Comparison of ENCODE assay signal across 34 cellular contexts in the genomic region with DNA sequence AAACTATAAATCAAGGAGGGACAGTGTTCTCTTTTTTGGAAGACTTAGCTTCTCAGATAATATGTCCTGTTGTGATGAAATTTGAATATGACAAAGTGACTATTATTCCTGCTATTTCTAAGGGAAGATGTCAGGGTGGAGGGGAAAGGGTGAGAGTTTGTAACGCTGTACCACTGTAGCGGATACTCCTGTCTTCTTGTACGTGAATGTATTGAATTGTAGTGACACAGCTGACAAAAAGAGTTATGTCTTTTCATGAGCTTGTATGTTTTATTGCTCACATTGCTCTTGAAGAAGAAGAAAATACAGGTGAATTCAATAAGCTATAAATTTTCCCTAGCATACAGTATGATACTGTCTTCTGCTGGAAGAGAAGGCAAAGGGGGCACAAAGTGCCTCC.
"Had no signal": no experiment of that assay in that cellular context is flagged by ENCODE, and none has a peak within 500 bp of the region (broad histone marks: within the 10 kb centered on the region; RNA-seq: fewer than 3 reads in every experiment).

No MANE protein-coding gene starts in this region.

- H3K4me3 ChIP-seq: MG63 had no signal

- H3K36me3 ChIP-seq: MG63 had no signal

- H3K9ac ChIP-seq: KMS-11 had no signal

- H3K9me3 ChIP-seq: MG63 had no signal

- DNase-seq: Karpas-422, Kasumi-1, MG63, MM.1S, NCI-H1048, NCI-H1092, NCI-H1092 treated with DMSO at 0.1 percent for 48 hours, NCI-H1105, NCI-H1105 treated with DMSO at 0.1 percent for 48 hours, NCI-H1417, NCI-H1417 treated with DMSO at 0.1 percent for 48 hours, NCI-H1436, NCI-H1436 treated with DMSO at 0.1 percent for 48 hours, NCI-H146, NCI-H1694, NCI-H1694 treated with DMSO at 0.1 percent for 48 hours, NCI-H187, NCI-H187 treated with DMSO at 0.1 percent for 48 hours, NCI-H1930, NCI-H2029, NCI-H2029 treated with DMSO at 0.1 percent for 48 hours, NCI-H2081, NCI-H2081 treated with DMSO at 0.1 percent for 48 hours, NCI-H2107, NCI-H2171, NCI-H2171 treated with DMSO at 0.1 percent for 48 hours, NCI-H2227 treated with DMSO at 0.1 percent for 48 hours, NCI-H226, NCI-H345, NCI-H446, NCI-H446 treated with DMSO at 0.1 percent for 48 hours, NCI-H510A, NCI-H510A treated with DMSO at 0.1 percent for 48 hours had no signal

- H3K4me2 ChIP-seq: KMS-11 had no signal

- H3K27me3 ChIP-seq: MG63 had no signal

- H3K27ac ChIP-seq: KMS-11 had no signal
